ENCODE assay signal across 1 cellular context in genomic region chr18:11880586-11881304, GRCh38.
TF ChIP-seq lines count a peak whose summit lies in the region.

No MANE protein-coding gene starts in this region.

TF ChIP-seq in HepG2, 621 proteins besides CTCF, POLR2A, EP300 and RAD21:
- TF ChIP-seq ZNF792 (CRISPR knock-in tag; IDR thresholded peaks at IDR 0.05) = no peak
- TF ChIP-seq AGO2 (optimal IDR thresholded peaks at IDR 0.05; ENCODE audit: low read depth, low read length) = peak; percentile 42
- no peak for TF ChIP-seq RNF2 (conservative IDR thresholded peaks at IDR 0.05; ENCODE audit: low read depth)
- TF ChIP-seq CREM (IDR thresholded peaks at IDR 0.05) = no peak
- no peak for TF ChIP-seq CREM (CRISPR knock-in tag; IDR thresholded peaks at IDR 0.05)
- no peak for TF ChIP-seq ZNF567 (CRISPR knock-in tag; IDR thresholded peaks at IDR 0.05; ENCODE audit: borderline replicate concordance)
- no peak for TF ChIP-seq RFXAP (CRISPR knock-in tag; IDR thresholded peaks at IDR 0.05; ENCODE audit: borderline replicate concordance)
- TF ChIP-seq ZFP90 (CRISPR knock-in tag; IDR thresholded peaks at IDR 0.05; ENCODE audit: borderline replicate concordance) = no peak
